In the genomic region with DNA sequence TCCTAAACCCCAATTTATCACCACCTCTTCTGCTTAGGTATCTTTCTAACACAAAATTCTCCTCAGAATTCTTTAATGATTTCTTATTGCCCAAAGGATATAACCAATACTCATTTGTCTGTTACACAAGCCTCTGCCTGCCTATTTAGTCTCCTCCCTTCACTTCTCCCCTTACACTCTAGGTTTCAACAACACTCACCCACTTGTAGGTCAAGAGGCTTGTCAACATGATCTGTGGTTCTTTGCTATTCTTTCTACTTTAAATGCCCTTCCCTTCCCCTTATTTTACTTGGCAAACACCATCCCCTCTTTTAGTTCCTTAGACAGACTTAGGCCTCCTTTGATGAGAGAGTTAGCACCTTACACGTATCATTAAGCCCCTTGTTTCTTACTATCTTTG, we compare ENCODE assay signal across 29 cellular contexts.
DNase-seq lines count a peak whose midpoint lies in the region; ATAC-seq and TF ChIP-seq lines count a peak whose summit lies in the region.
"Had no signal": no experiment of that assay in that cellular context is flagged by ENCODE, and none has a peak within 500 bp of the region (broad histone marks: within the 10 kb centered on the region; RNA-seq: fewer than 3 reads in every experiment).

No MANE protein-coding gene starts in this region.

- no peaks in the 10 kb centered on the region for H3K36me3 Mint-ChIP-seq in stimulated activated naive B cell treated with anti-CD40 and anti-IgM and Interleukin-4, amounts not matched to agents 10 μg/mL and 1 μg/mL and 100 μg/mL, for 72 hours

- H3K27ac ChIP-seq in lung (ENCODE audit: low read depth in 1 of 2, low read length in 1 of 2) = no peak overlapping the region
- H3K27ac ChIP-seq: A549, body of pancreas, left ventricle myocardium inferior, SK-N-MC, skin epidermis, thoracic aorta, uterus had no signal

- no peak overlapping the region for H3K27ac Mint-ChIP-seq in stimulated activated naive B cell treated with anti-CD40 and anti-IgM and Interleukin-4, amounts not matched to agents 10 μg/mL and 1 μg/mL and 100 μg/mL, for 72 hours
- H3K27ac Mint-ChIP-seq: activated B cell treated with CpG ODN at 0.5 μM for 24 hours, endodermal cell had no signal

- H3K27me3 ChIP-seq in lung (ENCODE audit: control insufficient read depth, insufficient read depth) = no peaks in the 10 kb centered on the region
- H3K27me3 ChIP-seq: body of pancreas, uterus had no signal

- H3K9me3 ChIP-seq in lung (ENCODE audit: control insufficient read depth in 2 of 2, insufficient read depth in 1 of 2, low read length in 1 of 2) = no peaks in the 10 kb centered on the region
- H3K9me3 ChIP-seq: A549, body of pancreas, left ventricle myocardium inferior, thoracic aorta, uterus had no signal

- ATAC-seq in lung (ENCODE audit: insufficient read depth, low FRiP score) (peak; percentile 79), HG03135 (IDR thresholded peaks at IDR 0.05; ENCODE audit: unreplicated experiment) (no peak)
- ATAC-seq in stimulated activated naive B cell treated with anti-CD40 and anti-IgM and Interleukin-4, amounts not matched to agents 10 μg/mL and 1 μg/mL and 100 μg/mL, for 72 hours (replicated peaks) = no peak
- ATAC-seq: A549, body of pancreas, esophagus mucosa had no signal

- no peak overlapping the region for H3K4me3 ChIP-seq in lung
- H3K4me3 ChIP-seq: A549, body of pancreas, left ventricle myocardium inferior, SK-N-MC, skin epidermis, thoracic aorta, uterus had no signal

- peak; percentile 31 for DNase-seq in NCI-H345 (lab: John Stamatoyannopoulos, UW)
- no peak for DNase-seq in NCI-H345 treated with DMSO at 0.1 percent for 48 hours (lab: John Stamatoyannopoulos, UW; ENCODE audit: unreplicated experiment)
- DNase-seq in NCI-H187 (lab: John Stamatoyannopoulos, UW) = peak; percentile 31 to 59
- DNase-seq in NCI-H510A (lab: John Stamatoyannopoulos, UW) = peak; percentile 28
- DNase-seq in lung (ENCODE audit: low spot score) = peak; percentile 54
- no peak for DNase-seq in activated gamma-delta T cell (lab: John Stamatoyannopoulos, UW)
- DNase-seq in stimulated activated naive B cell treated with anti-CD40 and anti-IgM and Interleukin-4, amounts not matched to agents 10 μg/mL and 1 μg/mL and 100 μg/mL, for 72 hours = no peak
- DNase-seq: activated B cell treated with CpG ODN at 0.5 μM for 24 hours; activated CD4-positive, alpha-beta T cell treated with anti-CD3 and anti-CD28 coated beads, Interleukin-2, amount 50 U/mL, for 48 hours; activated naive CD4-positive, alpha-beta T cell; activated T-cell treated with anti-CD3 and anti-CD28 coated beads, Interleukin-2, amount 50 U/mL, for 48 hours; body of pancreas; dermis blood vessel endothelial cell; EL; endodermal cell; glutamatergic neuron; GOT3; left ventricle myocardium inferior; NCI-H1092 treated with DMSO at 0.1 percent for 48 hours; NCI-H226; OCI-M1; stimulated activated naive CD4-positive, alpha-beta T cell treated with Interleukin-2 at 50 U/mL for 16 hours; uterus had no signal

- no peaks in the 10 kb centered on the region for H3K9me3 Mint-ChIP-seq in stimulated activated naive B cell treated with anti-CD40 and anti-IgM and Interleukin-4, amounts not matched to agents 10 μg/mL and 1 μg/mL and 100 μg/mL, for 72 hours
- H3K9me3 Mint-ChIP-seq: activated B cell treated with CpG ODN at 0.5 μM for 24 hours, endodermal cell had no signal

- TF ChIP-seq CTCF in lung (IDR thresholded peaks at IDR 0.05; ENCODE audit: control extremely low read depth, extremely low read depth) = no peak

- no peaks in the 10 kb centered on the region for H3K36me3 ChIP-seq in lung (ENCODE audit: control insufficient read depth in 2 of 2, insufficient read depth in 2 of 2, low read length in 2 of 2)
- H3K36me3 ChIP-seq: left ventricle myocardium inferior, thoracic aorta, uterus had no signal

- WGBS in lung, 2 donors = 64 to 74% methylated on average over 1 of the region's 1 CpG

- no peak overlapping the region for H3K4me3 Mint-ChIP-seq in stimulated activated naive B cell treated with anti-CD40 and anti-IgM and Interleukin-4, amounts not matched to agents 10 μg/mL and 1 μg/mL and 100 μg/mL, for 72 hours
- H3K4me3 Mint-ChIP-seq: activated B cell treated with CpG ODN at 0.5 μM for 24 hours, endodermal cell had no signal

- H3K27me3 Mint-ChIP-seq in stimulated activated naive B cell treated with anti-CD40 and anti-IgM and Interleukin-4, amounts not matched to agents 10 μg/mL and 1 μg/mL and 100 μg/mL, for 72 hours = no peaks in the 10 kb centered on the region
- H3K27me3 Mint-ChIP-seq: activated B cell treated with CpG ODN at 0.5 μM for 24 hours had no signal

- H3K4me1 Mint-ChIP-seq in stimulated activated naive B cell treated with anti-CD40 and anti-IgM and Interleukin-4, amounts not matched to agents 10 μg/mL and 1 μg/mL and 100 μg/mL, for 72 hours = no peaks in the 10 kb centered on the region
- H3K4me1 Mint-ChIP-seq: activated B cell treated with CpG ODN at 0.5 μM for 24 hours had no signal

- H3K4me1 ChIP-seq in lung (ENCODE audit: control insufficient read depth in 2 of 2, insufficient read depth in 2 of 2, low read length in 2 of 2) = no peaks in the 10 kb centered on the region
- H3K4me1 ChIP-seq: body of pancreas, left ventricle myocardium inferior, uterus had no signal

Comparison
In these comparisons a context has a peak if more than half of its experiments do, and no peak if none do; other contexts are left out.
1. DNase-seq: peak in NCI-H345 (single experiment), NCI-H187 (2 of 2), NCI-H510A (single experiment) and lung (single experiment); none in NCI-H345 treated with DMSO at 0.1 percent for 48 hours (single experiment), activated gamma-delta T cell (single experiment) and stimulated activated naive B cell treated with anti-CD40 and anti-IgM and Interleukin-4, amounts not matched to agents 10 μg/mL and 1 μg/mL and 100 μg/mL, for 72 hours (single experiment).